In genomic region chr13:62697702-62698101, GRCh38 we compare ENCODE assay signal across 24 cellular contexts.
"Had no signal": no experiment of that assay in that cellular context is flagged by ENCODE, and none has a peak within 500 bp of the region (broad histone marks: within the 10 kb centered on the region; RNA-seq: fewer than 3 reads in every experiment).

No MANE protein-coding gene starts in this region.

- H3K4me2 ChIP-seq: neural progenitor cell had no signal

- H3K4me3 ChIP-seq: heart right ventricle, left lung, lower lobe of right lung, neural progenitor cell, ovary, sigmoid colon, spleen, suprapubic skin, thoracic aorta, tibial artery, upper lobe of right lung had no signal

- H3K4me1 ChIP-seq: heart right ventricle, left lung, lower lobe of right lung, neural progenitor cell, sigmoid colon, spleen, suprapubic skin, tibial artery, upper lobe of right lung had no signal

- H2AFZ ChIP-seq: neural progenitor cell had no signal

- H3K27me3 ChIP-seq: heart right ventricle, left lung, neural progenitor cell, neutrophil, ovary, sigmoid colon, spleen, suprapubic skin, tibial artery, upper lobe of right lung had no signal

- H3K9ac ChIP-seq: neural progenitor cell had no signal

- H3K36me3 ChIP-seq: heart right ventricle, left lung, lower lobe of right lung, neural progenitor cell, neutrophil, ovary, sigmoid colon, spleen, suprapubic skin, thoracic aorta, tibial artery, upper lobe of right lung had no signal

- ATAC-seq: heart right ventricle; left colon; left lung; lower lobe of right lung; naive thymus-derived CD8-positive, alpha-beta T cell; right cardiac atrium; stimulated activated effector memory CD8-positive, alpha-beta T cell treated with anti-CD3 and anti-CD28 coated beads, Interleukin-12 subunit alpha, Interleukin-12 subunit beta, amount 100 ng/mL, for 72 hours; upper lobe of right lung had no signal

- DNase-seq: heart right ventricle; hippocampal formation; kidney glomerular epithelial cell; left colon; left lung; lower lobe of right lung; mammary epithelial cell; mesenchymal stem cell; naive thymus-derived CD8-positive, alpha-beta T cell; ovary; right cardiac atrium; sigmoid colon; small intestine; spleen; stimulated activated CD4-positive, alpha-beta T cell treated with anti-CD3 and anti-CD28 coated beads, Interleukin-4, amount 100 ng/mL, for 24 hours; stimulated activated naive CD4-positive, alpha-beta T cell; tibial artery; trophoblast cell; upper lobe of right lung had no signal

- H3K27ac ChIP-seq: heart right ventricle, left lung, lower lobe of right lung, neural progenitor cell, neutrophil, ovary, sigmoid colon, spleen, suprapubic skin, thoracic aorta, tibial artery, upper lobe of right lung had no signal

- H3K9me3 ChIP-seq: left lung, lower lobe of right lung, neutrophil, ovary, sigmoid colon, suprapubic skin, thoracic aorta, tibial artery, upper lobe of right lung had no signal
